In genomic region chr14:101861464-101861863, GRCh38 we compare ENCODE assay signal across 17 cellular contexts.
DNase-seq lines count a peak whose midpoint lies in the region; ATAC-seq and TF ChIP-seq lines count a peak whose summit lies in the region.
"Had no signal": no experiment of that assay in that cellular context is flagged by ENCODE, and none has a peak within 500 bp of the region (broad histone marks: within the 10 kb centered on the region; RNA-seq: fewer than 3 reads in every experiment).

No MANE protein-coding gene starts in this region.

- no peaks in the 10 kb centered on the region for H3K9me3 Mint-ChIP-seq in activated CD8-positive, alpha-beta T cell treated with anti-CD3 and anti-CD28 coated beads for 36 hours
- no peaks in the 10 kb centered on the region for H3K9me3 Mint-ChIP-seq in activated CD8-positive, alpha-beta T cell treated with anti-CD3 and anti-CD28 coated beads, Interleukin-2, amount 10 ng/mL, durations not matched to agents 7 days and 5 days (ENCODE audit: insufficient read depth)

- H3K27ac ChIP-seq in BLaER1 treated with 17β-estradiol and CSF1 and Interleukin-3, amounts not matched to agents 10 nM and 100 nM = peak overlapping the region in 6 of 11 experiments; percentile 6 to 69 (median 33); a peak in 6 of 22 replicates
- H3K27ac ChIP-seq: C4-2B had no signal

- H3K36me3 ChIP-seq in BLaER1 treated with 17β-estradiol and CSF1 and Interleukin-3, amounts not matched to agents 10 nM and 100 nM = peaks cover 73 to 100% (median 95%) of the 10 kb centered on the region in 11 experiments

- H3K4me3 ChIP-seq in BLaER1 treated with 17β-estradiol and CSF1 and Interleukin-3, amounts not matched to agents 10 nM and 100 nM = no peak overlapping the region

- peaks cover 0 to 18% (median 0%) of the 10 kb centered on the region in 11 experiments; a peak in 3 of 22 replicates for H4K20me1 ChIP-seq in BLaER1 treated with 17β-estradiol and CSF1 and Interleukin-3, amounts not matched to agents 10 nM and 100 nM

- peaks cover 0 to 45% (median 7%) of the 10 kb centered on the region in 11 experiments; a peak in 12 of 22 replicates for H3K9me3 ChIP-seq in BLaER1 treated with 17β-estradiol and CSF1 and Interleukin-3, amounts not matched to agents 10 nM and 100 nM (replicated peaks in 1 of 11)
- H3K9me3 ChIP-seq in T-helper 17 cell (ENCODE audit: control insufficient read depth, low read length, poor library complexity, severe bottlenecking) = no peaks in the 10 kb centered on the region

- H3K27me3 Mint-ChIP-seq in activated CD8-positive, alpha-beta T cell treated with anti-CD3 and anti-CD28 coated beads for 36 hours = no peaks in the 10 kb centered on the region
- H3K27me3 Mint-ChIP-seq in activated CD8-positive, alpha-beta T cell treated with anti-CD3 and anti-CD28 coated beads, Interleukin-2, amount 10 ng/mL, durations not matched to agents 7 days and 5 days (ENCODE audit: low read depth) = no peaks in the 10 kb centered on the region
- no peaks in the 10 kb centered on the region for H3K27me3 Mint-ChIP-seq in T-helper 17 cell

- peak overlapping the region; percentile 13 for H3K27ac Mint-ChIP-seq in activated CD8-positive, alpha-beta T cell treated with anti-CD3 and anti-CD28 coated beads for 36 hours
- no peak overlapping the region for H3K27ac Mint-ChIP-seq in activated CD8-positive, alpha-beta T cell treated with anti-CD3 and anti-CD28 coated beads, Interleukin-2, amount 10 ng/mL, durations not matched to agents 7 days and 5 days
- H3K27ac Mint-ChIP-seq in T-helper 17 cell = peak overlapping the region; percentile 37

- ATAC-seq in activated CD8-positive, alpha-beta T cell treated with anti-CD3 and anti-CD28 coated beads for 36 hours = no peak
- no peak for ATAC-seq in activated CD8-positive, alpha-beta T cell treated with anti-CD3 and anti-CD28 coated beads, Interleukin-2, amount 10 ng/mL, durations not matched to agents 7 days and 5 days
- ATAC-seq in T-helper 17 cell (no peak), left lobe of liver (peak; percentile 92)

- CTCF ChIA-PET in activated CD8-positive, alpha-beta T cell treated with anti-CD3 and anti-CD28 coated beads for 36 hours (lab: Charles Lee) = interaction anchor here (1.6 to 3.6 kb wide), 3 partner anchors 14 to 17 kb away, joined by 4 to 11 read pairs (median 6); no protein-coding TSS in a partner anchor
- CTCF ChIA-PET in activated CD8-positive, alpha-beta T cell treated with anti-CD3 and anti-CD28 coated beads, Interleukin-2, amount 10 ng/mL, durations not matched to agents 7 days and 5 days (lab: Charles Lee) = interaction anchor here (0.8 to 1.6 kb wide), 3 partner anchors 12 to 90 kb away, joined by 3 to 6 read pairs (median 3); no protein-coding TSS in a partner anchor

- H3K36me3 Mint-ChIP-seq in activated CD8-positive, alpha-beta T cell treated with anti-CD3 and anti-CD28 coated beads for 36 hours (ENCODE audit: low read depth) = peaks cover 50% of the 10 kb centered on the region
- peaks cover 70% of the 10 kb centered on the region for H3K36me3 Mint-ChIP-seq in activated CD8-positive, alpha-beta T cell treated with anti-CD3 and anti-CD28 coated beads, Interleukin-2, amount 10 ng/mL, durations not matched to agents 7 days and 5 days (ENCODE audit: low read depth)
- peaks cover 7% of the 10 kb centered on the region for H3K36me3 Mint-ChIP-seq in T-helper 17 cell (ENCODE audit: low read depth)

- H3K4me1 ChIP-seq in BLaER1 treated with 17β-estradiol and CSF1 and Interleukin-3, amounts not matched to agents 10 nM and 100 nM = peaks cover 24 to 57% (median 38%) of the 10 kb centered on the region in 10 experiments

- intact Hi-C loops in activated CD8-positive, alpha-beta T cell treated with anti-CD3 and anti-CD28 coated beads for 36 hours (cut with micrococcal nuclease) = no loop called here

- H3K4me1 Mint-ChIP-seq in activated CD8-positive, alpha-beta T cell treated with anti-CD3 and anti-CD28 coated beads for 36 hours (ENCODE audit: low read depth) = peaks cover 55% of the 10 kb centered on the region
- peaks cover 23% of the 10 kb centered on the region for H3K4me1 Mint-ChIP-seq in activated CD8-positive, alpha-beta T cell treated with anti-CD3 and anti-CD28 coated beads, Interleukin-2, amount 10 ng/mL, durations not matched to agents 7 days and 5 days (ENCODE audit: low read depth)
- H3K4me1 Mint-ChIP-seq in T-helper 17 cell = peaks cover 38% of the 10 kb centered on the region

- DNase-seq in activated CD8-positive, alpha-beta T cell treated with anti-CD3 and anti-CD28 coated beads for 36 hours = no peak
- no peak for DNase-seq in activated CD8-positive, alpha-beta T cell treated with anti-CD3 and anti-CD28 coated beads, Interleukin-2, amount 10 ng/mL, durations not matched to agents 7 days and 5 days
- DNase-seq in T-helper 17 cell (no peak), left lobe of liver (ENCODE audit: low spot score) (peak; percentile 43), dedifferentiated amniotic fluid mesenchymal stem cell (ENCODE audit: extremely low spot score) (no peak), AG08395 (ENCODE audit: low spot score) (no peak), kidney tubule cell (ENCODE audit: low spot score) (no peak)
- DNase-seq: DMS79 treated with DMSO at 0.1 percent for 48 hours; H7; KG1; NCI-H1092; NCI-H226; NCI-H526; NK-92 treated with Interleukin-12 subunit alpha and Interleukin-12 subunit beta, amount 100 ng/mL, for 24 hours; OCI-M1 had no signal

- TF ChIP-seq CTCF in activated CD8-positive, alpha-beta T cell treated with anti-CD3 and anti-CD28 coated beads for 36 hours (IDR thresholded peaks at IDR 0.05) = no peak

- no peak overlapping the region for H3K9ac ChIP-seq in BLaER1 treated with 17β-estradiol and CSF1 and Interleukin-3, amounts not matched to agents 10 nM and 100 nM

- H3K4me3 Mint-ChIP-seq in activated CD8-positive, alpha-beta T cell treated with anti-CD3 and anti-CD28 coated beads for 36 hours = no peak overlapping the region
- no peak overlapping the region for H3K4me3 Mint-ChIP-seq in activated CD8-positive, alpha-beta T cell treated with anti-CD3 and anti-CD28 coated beads, Interleukin-2, amount 10 ng/mL, durations not matched to agents 7 days and 5 days
- no peak overlapping the region for H3K4me3 Mint-ChIP-seq in T-helper 17 cell

- no peak overlapping the region for H3K4me2 ChIP-seq in BLaER1 treated with 17β-estradiol and CSF1 and Interleukin-3, amounts not matched to agents 10 nM and 100 nM

- POLR2A ChIA-PET in activated CD8-positive, alpha-beta T cell treated with anti-CD3 and anti-CD28 coated beads for 36 hours (lab: Charles Lee) = interaction anchor here (0.9 to 1.3 kb wide), 3 partner anchors 15 to 38 kb away, joined by 3 to 6 read pairs (median 4); no protein-coding TSS in a partner anchor
- POLR2A ChIA-PET in activated CD8-positive, alpha-beta T cell treated with anti-CD3 and anti-CD28 coated beads, Interleukin-2, amount 10 ng/mL, durations not matched to agents 7 days and 5 days (lab: Charles Lee) = no interaction called here

- H3K27me3 ChIP-seq in BLaER1 treated with 17β-estradiol and CSF1 and Interleukin-3, amounts not matched to agents 10 nM and 100 nM = no peaks in the 10 kb centered on the region
